Comparison of ENCODE assay signal across 18 cellular contexts in the genomic region with DNA sequence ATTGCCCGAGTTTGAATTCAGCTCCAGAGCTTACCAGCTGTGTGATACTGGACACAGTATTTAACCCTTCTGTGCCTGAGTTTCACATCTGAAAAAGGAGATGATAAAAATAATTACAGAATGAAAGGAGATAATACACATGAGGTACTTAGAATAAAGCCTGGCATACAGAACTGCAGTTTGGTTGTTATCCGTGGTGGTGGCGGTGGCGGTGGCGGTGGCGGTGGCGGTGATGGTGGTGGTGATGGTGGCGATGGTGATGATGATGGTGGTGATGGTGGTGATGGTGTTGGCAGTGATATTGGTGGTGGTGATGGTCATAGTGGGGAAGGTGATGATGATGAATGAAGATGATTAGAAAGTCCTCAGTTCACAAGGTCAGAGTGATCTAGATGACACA. TPM values are rescaled to one million over a fixed set of nuclear protein-coding genes. Genes with fewer than 3 reads are reported as not detected.
DNase-seq lines count a peak whose midpoint lies in the region; ATAC-seq and TF ChIP-seq lines count a peak whose summit lies in the region.
"Had no signal": no experiment of that assay in that cellular context is flagged by ENCODE, and none has a peak within 500 bp of the region (broad histone marks: within the 10 kb centered on the region; RNA-seq: fewer than 3 reads in every experiment).

No MANE protein-coding gene starts in this region.

- intact Hi-C loops in Right ventricle myocardium superior (cut with DNase I) = no loop called here

- H3K9me3 Mint-ChIP-seq in T-helper 1 cell treated with Interleukin-12 subunit alpha and Interleukin-12 subunit beta and Interleukin-4 antibody, amounts not matched to agents 30 μg/mL and 1 μg/mL, for 36 hours = peaks cover 13% of the 10 kb centered on the region
- H3K9me3 Mint-ChIP-seq in effector memory CD8-positive, alpha-beta T cell = no peaks in the 10 kb centered on the region
- H3K9me3 Mint-ChIP-seq in stimulated activated naive B cell treated with anti-CD40 and anti-IgM and Interleukin-4, amounts not matched to agents 10 μg/mL and 1 μg/mL and 100 μg/mL, for 72 hours = peaks cover 3 to 10% of the 10 kb centered on the region in 2 donors

- ATAC-seq in effector memory CD8-positive, alpha-beta T cell (replicated peaks) = no peak
- ATAC-seq in stimulated activated naive B cell treated with anti-CD40 and anti-IgM and Interleukin-4, amounts not matched to agents 10 μg/mL and 1 μg/mL and 100 μg/mL, for 72 hours (replicated peaks) = no peak
- ATAC-seq in Right ventricle myocardium superior (ENCODE audit: poor library complexity) = no peak

- CTCF ChIA-PET in RWPE1 (lab: Yijun Ruan, JAX) = no interaction called here

- no peak for TF ChIP-seq CTCF in RWPE1 (conservative IDR thresholded peaks at IDR 0.05; ENCODE audit: low read depth)
- TF ChIP-seq CTCF in coronary artery (IDR thresholded peaks at IDR 0.05) = no peak

- H3K27ac ChIP-seq in RWPE1 (peak overlapping the region; percentile 29; the same call in 1 of the 2 replicates), coronary artery (no peak overlapping the region)
- H3K27ac ChIP-seq: 22Rv1, C4-2B, right atrium auricular region had no signal

- no peak overlapping the region for H3K4me3 ChIP-seq in coronary artery
- H3K4me3 ChIP-seq: right atrium auricular region had no signal

- peaks cover 31% of the 10 kb centered on the region for H3K4me1 Mint-ChIP-seq in T-helper 1 cell treated with Interleukin-12 subunit alpha and Interleukin-12 subunit beta and Interleukin-4 antibody, amounts not matched to agents 30 μg/mL and 1 μg/mL, for 36 hours (ENCODE audit: low read depth)
- H3K4me1 Mint-ChIP-seq in effector memory CD8-positive, alpha-beta T cell (ENCODE audit: low read depth in 2 of 2) = peaks cover 17 to 25% of the 10 kb centered on the region in 2 donors
- H3K4me1 Mint-ChIP-seq in stimulated activated naive B cell treated with anti-CD40 and anti-IgM and Interleukin-4, amounts not matched to agents 10 μg/mL and 1 μg/mL and 100 μg/mL, for 72 hours = peaks cover 23 to 51% of the 10 kb centered on the region in 2 donors

- POLR2A ChIA-PET in RWPE1 (lab: Yijun Ruan, JAX; ENCODE audit: low non-redundant PET) = no interaction called here

- no peaks in the 10 kb centered on the region for H3K27me3 Mint-ChIP-seq in T-helper 1 cell treated with Interleukin-12 subunit alpha and Interleukin-12 subunit beta and Interleukin-4 antibody, amounts not matched to agents 30 μg/mL and 1 μg/mL, for 36 hours (ENCODE audit: low read depth)
- H3K27me3 Mint-ChIP-seq in effector memory CD8-positive, alpha-beta T cell = no peaks in the 10 kb centered on the region
- H3K27me3 Mint-ChIP-seq in stimulated activated naive B cell treated with anti-CD40 and anti-IgM and Interleukin-4, amounts not matched to agents 10 μg/mL and 1 μg/mL and 100 μg/mL, for 72 hours = no peaks in the 10 kb centered on the region

- DNase-seq in T-helper 1 cell (no peak), RWPE1 (ENCODE audit: low spot score) (no peak), coronary artery (ENCODE audit: low spot score) (no peak), NCI-H2029 (lab: John Stamatoyannopoulos, UW) (no peak), Right ventricle myocardium superior (no peak)
- no peak for DNase-seq in effector memory CD8-positive, alpha-beta T cell
- no peak for DNase-seq in stimulated activated naive B cell treated with anti-CD40 and anti-IgM and Interleukin-4, amounts not matched to agents 10 μg/mL and 1 μg/mL and 100 μg/mL, for 72 hours
- DNase-seq: activated CD4-positive, CD25-positive, alpha-beta regulatory T cell; activated CD8-positive, alpha-beta memory T cell treated with anti-CD3 and anti-CD28 coated beads, Interleukin-2, amount 50 U/mL, for 48 hours; amniotic stem cell; caudate nucleus; effector memory CD4-positive, alpha-beta T cell; NCI-H526 treated with DMSO at 0.1 percent for 48 hours; SW 1271 had no signal

- peak overlapping the region; percentile 39 for H3K27ac Mint-ChIP-seq in T-helper 1 cell treated with Interleukin-12 subunit alpha and Interleukin-12 subunit beta and Interleukin-4 antibody, amounts not matched to agents 30 μg/mL and 1 μg/mL, for 36 hours
- H3K27ac Mint-ChIP-seq in effector memory CD8-positive, alpha-beta T cell = peak overlapping the region; percentile 20 to 87
- H3K27ac Mint-ChIP-seq in stimulated activated naive B cell treated with anti-CD40 and anti-IgM and Interleukin-4, amounts not matched to agents 10 μg/mL and 1 μg/mL and 100 μg/mL, for 72 hours = peak overlapping the region; percentile 98

- H3K36me3 Mint-ChIP-seq in T-helper 1 cell treated with Interleukin-12 subunit alpha and Interleukin-12 subunit beta and Interleukin-4 antibody, amounts not matched to agents 30 μg/mL and 1 μg/mL, for 36 hours (ENCODE audit: low read depth) = peaks cover 52% of the 10 kb centered on the region
- peaks cover 26% of the 10 kb centered on the region for H3K36me3 Mint-ChIP-seq in effector memory CD8-positive, alpha-beta T cell (ENCODE audit: insufficient read depth)
- peaks cover 30 to 57% of the 10 kb centered on the region in 2 donors for H3K36me3 Mint-ChIP-seq in stimulated activated naive B cell treated with anti-CD40 and anti-IgM and Interleukin-4, amounts not matched to agents 10 μg/mL and 1 μg/mL and 100 μg/mL, for 72 hours

- peak overlapping the region; percentile 8 for H3K4me3 Mint-ChIP-seq in T-helper 1 cell treated with Interleukin-12 subunit alpha and Interleukin-12 subunit beta and Interleukin-4 antibody, amounts not matched to agents 30 μg/mL and 1 μg/mL, for 36 hours
- no peak overlapping the region for H3K4me3 Mint-ChIP-seq in effector memory CD8-positive, alpha-beta T cell
- H3K4me3 Mint-ChIP-seq in stimulated activated naive B cell treated with anti-CD40 and anti-IgM and Interleukin-4, amounts not matched to agents 10 μg/mL and 1 μg/mL and 100 μg/mL, for 72 hours = peak overlapping the region; percentile 69 to 83

RNA-seq across cellular contexts. Expression of a gene that starts 57.2 kb away (rescaled TPM):
- total RNA-seq in Right ventricle myocardium superior = 24.4 TPM

Comparison
In these comparisons a context has a peak if more than half of its experiments do, and no peak if none do; other contexts are left out.
1. H3K27ac Mint-ChIP-seq: peak in every context shown above with its lines; median percentile 98 in stimulated activated naive B cell treated with anti-CD40 and anti-IgM and Interleukin-4, amounts not matched to agents 10 μg/mL and 1 μg/mL and 100 μg/mL, for 72 hours; 54 in effector memory CD8-positive, alpha-beta T cell; 39 in T-helper 1 cell treated with Interleukin-12 subunit alpha and Interleukin-12 subunit beta and Interleukin-4 antibody, amounts not matched to agents 30 μg/mL and 1 μg/mL, for 36 hours.
2. H3K4me3 Mint-ChIP-seq: peak in T-helper 1 cell treated with Interleukin-12 subunit alpha and Interleukin-12 subunit beta and Interleukin-4 antibody, amounts not matched to agents 30 μg/mL and 1 μg/mL, for 36 hours (single experiment) and stimulated activated naive B cell treated with anti-CD40 and anti-IgM and Interleukin-4, amounts not matched to agents 10 μg/mL and 1 μg/mL and 100 μg/mL, for 72 hours (2 of 2); none in effector memory CD8-positive, alpha-beta T cell (0 of 2).